1 cellular context compared by ENCODE assay signal in genomic region chr15:45634442-45635190, GRCh38.
TF ChIP-seq lines count a peak whose summit lies in the region.

Gene SQOR (plus strand): TSS chr15:45635029. CDS start chr15:45658924, 23,895 bp downstream.

TF ChIP-seq in HEK293, 187 proteins besides CTCF, POLR2A, EP300 and RAD21 (continued from another document and continues in another):
- TF ChIP-seq ZNF148 (tag by site-specific recombination; IDR thresholded peaks at IDR 0.05; ENCODE audit: borderline replicate concordance) (no peak), ZNF433 (tag by site-specific recombination; IDR thresholded peaks at IDR 0.05; ENCODE audit: low read depth) (no peak), ZNF121 (tag by site-specific recombination; IDR thresholded peaks at IDR 0.05) (no peak), ZNF2 (tag by site-specific recombination; IDR thresholded peaks at IDR 0.05) (peak; percentile 69), ZNF157 (tag by site-specific recombination; IDR thresholded peaks at IDR 0.05) (no peak), ZNF132 (tag by site-specific recombination; IDR thresholded peaks at IDR 0.05; ENCODE audit: borderline replicate concordance) (no peak), ZNF202 (tag by site-specific recombination; IDR thresholded peaks at IDR 0.05; ENCODE audit: borderline replicate concordance) (no peak), GFI1B (tag by site-specific recombination; IDR thresholded peaks at IDR 0.05) (no peak), ZNF785 (tag by site-specific recombination; IDR thresholded peaks at IDR 0.05) (no peak), ZBTB17 (tag by site-specific recombination; IDR thresholded peaks at IDR 0.05) (no peak; the same call in none of the 2 replicates), ZNF274 (IDR thresholded peaks at IDR 0.05; ENCODE audit: low read length) (no peak), ZNF274 (tag by site-specific recombination; IDR thresholded peaks at IDR 0.05; ENCODE audit: borderline replicate concordance) (no peak), ZNF223 (tag by site-specific recombination; IDR thresholded peaks at IDR 0.05) (no peak), KLF1 (tag by site-specific recombination; IDR thresholded peaks at IDR 0.05) (peak; percentile 58), ZNF76 (tag by site-specific recombination; IDR thresholded peaks at IDR 0.05; ENCODE audit: borderline replicate concordance, low read depth) (peak; percentile 62; the same call in 1 of the 2 replicates), ZNF529 (tag by site-specific recombination; IDR thresholded peaks at IDR 0.05; ENCODE audit: insufficient replicate concordance) (no peak), ZNF155 (tag by site-specific recombination; IDR thresholded peaks at IDR 0.05) (no peak), ZNF521 (tag by site-specific recombination; IDR thresholded peaks at IDR 0.05) (no peak), ZNF23 (tag by site-specific recombination; IDR thresholded peaks at IDR 0.05; ENCODE audit: borderline replicate concordance) (no peak), PRDM10 (tag by site-specific recombination; IDR thresholded peaks at IDR 0.05) (no peak), ZNF639 (tag by site-specific recombination; IDR thresholded peaks at IDR 0.05) (no peak), SCRT2 (tag by site-specific recombination; IDR thresholded peaks at IDR 0.05) (no peak), ZNF561 (tag by site-specific recombination; IDR thresholded peaks at IDR 0.05; ENCODE audit: borderline replicate concordance) (0 out of 2 replicates have a peak, but pooled peaks have one; percentile 49), ZNF530 (tag by site-specific recombination; IDR thresholded peaks at IDR 0.05; ENCODE audit: low read depth) (no peak), ZNF280D (tag by site-specific recombination; IDR thresholded peaks at IDR 0.05) (no peak)
- TF ChIP-seq, protein P1, sequence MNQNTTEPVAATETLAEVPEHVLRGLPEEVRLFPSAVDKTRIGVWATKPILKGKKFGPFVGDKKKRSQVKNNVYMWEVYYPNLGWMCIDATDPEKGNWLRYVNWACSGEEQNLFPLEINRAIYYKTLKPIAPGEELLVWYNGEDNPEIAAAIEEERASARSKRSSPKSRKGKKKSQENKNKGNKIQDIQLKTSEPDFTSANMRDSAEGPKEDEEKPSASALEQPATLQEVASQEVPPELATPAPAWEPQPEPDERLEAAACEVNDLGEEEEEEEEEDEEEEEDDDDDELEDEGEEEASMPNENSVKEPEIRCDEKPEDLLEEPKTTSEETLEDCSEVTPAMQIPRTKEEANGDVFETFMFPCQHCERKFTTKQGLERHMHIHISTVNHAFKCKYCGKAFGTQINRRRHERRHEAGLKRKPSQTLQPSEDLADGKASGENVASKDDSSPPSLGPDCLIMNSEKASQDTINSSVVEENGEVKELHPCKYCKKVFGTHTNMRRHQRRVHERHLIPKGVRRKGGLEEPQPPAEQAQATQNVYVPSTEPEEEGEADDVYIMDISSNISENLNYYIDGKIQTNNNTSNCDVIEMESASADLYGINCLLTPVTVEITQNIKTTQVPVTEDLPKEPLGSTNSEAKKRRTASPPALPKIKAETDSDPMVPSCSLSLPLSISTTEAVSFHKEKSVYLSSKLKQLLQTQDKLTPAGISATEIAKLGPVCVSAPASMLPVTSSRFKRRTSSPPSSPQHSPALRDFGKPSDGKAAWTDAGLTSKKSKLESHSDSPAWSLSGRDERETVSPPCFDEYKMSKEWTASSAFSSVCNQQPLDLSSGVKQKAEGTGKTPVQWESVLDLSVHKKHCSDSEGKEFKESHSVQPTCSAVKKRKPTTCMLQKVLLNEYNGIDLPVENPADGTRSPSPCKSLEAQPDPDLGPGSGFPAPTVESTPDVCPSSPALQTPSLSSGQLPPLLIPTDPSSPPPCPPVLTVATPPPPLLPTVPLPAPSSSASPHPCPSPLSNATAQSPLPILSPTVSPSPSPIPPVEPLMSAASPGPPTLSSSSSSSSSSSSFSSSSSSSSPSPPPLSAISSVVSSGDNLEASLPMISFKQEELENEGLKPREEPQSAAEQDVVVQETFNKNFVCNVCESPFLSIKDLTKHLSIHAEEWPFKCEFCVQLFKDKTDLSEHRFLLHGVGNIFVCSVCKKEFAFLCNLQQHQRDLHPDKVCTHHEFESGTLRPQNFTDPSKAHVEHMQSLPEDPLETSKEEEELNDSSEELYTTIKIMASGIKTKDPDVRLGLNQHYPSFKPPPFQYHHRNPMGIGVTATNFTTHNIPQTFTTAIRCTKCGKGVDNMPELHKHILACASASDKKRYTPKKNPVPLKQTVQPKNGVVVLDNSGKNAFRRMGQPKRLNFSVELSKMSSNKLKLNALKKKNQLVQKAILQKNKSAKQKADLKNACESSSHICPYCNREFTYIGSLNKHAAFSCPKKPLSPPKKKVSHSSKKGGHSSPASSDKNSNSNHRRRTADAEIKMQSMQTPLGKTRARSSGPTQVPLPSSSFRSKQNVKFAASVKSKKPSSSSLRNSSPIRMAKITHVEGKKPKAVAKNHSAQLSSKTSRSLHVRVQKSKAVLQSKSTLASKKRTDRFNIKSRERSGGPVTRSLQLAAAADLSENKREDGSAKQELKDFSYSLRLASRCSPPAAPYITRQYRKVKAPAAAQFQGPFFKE (tag by site-specific recombination; IDR thresholded peaks at IDR 0.05; ENCODE audit: borderline replicate concordance) = no peak
- TF ChIP-seq, protein P2, sequence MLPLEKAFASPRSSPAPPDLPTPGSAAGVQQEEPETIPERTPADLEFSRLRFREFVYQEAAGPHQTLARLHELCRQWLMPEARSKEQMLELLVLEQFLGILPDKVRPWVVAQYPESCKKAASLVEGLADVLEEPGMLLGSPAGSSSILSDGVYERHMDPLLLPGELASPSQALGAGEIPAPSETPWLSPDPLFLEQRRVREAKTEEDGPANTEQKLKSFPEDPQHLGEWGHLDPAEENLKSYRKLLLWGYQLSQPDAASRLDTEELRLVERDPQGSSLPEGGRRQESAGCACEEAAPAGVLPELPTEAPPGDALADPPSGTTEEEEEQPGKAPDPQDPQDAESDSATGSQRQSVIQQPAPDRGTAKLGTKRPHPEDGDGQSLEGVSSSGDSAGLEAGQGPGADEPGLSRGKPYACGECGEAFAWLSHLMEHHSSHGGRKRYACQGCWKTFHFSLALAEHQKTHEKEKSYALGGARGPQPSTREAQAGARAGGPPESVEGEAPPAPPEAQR (tag by site-specific recombination; IDR thresholded peaks at IDR 0.05) = no peak
- TF ChIP-seq, protein P3, sequence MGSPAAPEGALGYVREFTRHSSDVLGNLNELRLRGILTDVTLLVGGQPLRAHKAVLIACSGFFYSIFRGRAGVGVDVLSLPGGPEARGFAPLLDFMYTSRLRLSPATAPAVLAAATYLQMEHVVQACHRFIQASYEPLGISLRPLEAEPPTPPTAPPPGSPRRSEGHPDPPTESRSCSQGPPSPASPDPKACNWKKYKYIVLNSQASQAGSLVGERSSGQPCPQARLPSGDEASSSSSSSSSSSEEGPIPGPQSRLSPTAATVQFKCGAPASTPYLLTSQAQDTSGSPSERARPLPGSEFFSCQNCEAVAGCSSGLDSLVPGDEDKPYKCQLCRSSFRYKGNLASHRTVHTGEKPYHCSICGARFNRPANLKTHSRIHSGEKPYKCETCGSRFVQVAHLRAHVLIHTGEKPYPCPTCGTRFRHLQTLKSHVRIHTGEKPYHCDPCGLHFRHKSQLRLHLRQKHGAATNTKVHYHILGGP (tag by site-specific recombination; IDR thresholded peaks at IDR 0.05) = no peak
- TF ChIP-seq, protein P4, sequence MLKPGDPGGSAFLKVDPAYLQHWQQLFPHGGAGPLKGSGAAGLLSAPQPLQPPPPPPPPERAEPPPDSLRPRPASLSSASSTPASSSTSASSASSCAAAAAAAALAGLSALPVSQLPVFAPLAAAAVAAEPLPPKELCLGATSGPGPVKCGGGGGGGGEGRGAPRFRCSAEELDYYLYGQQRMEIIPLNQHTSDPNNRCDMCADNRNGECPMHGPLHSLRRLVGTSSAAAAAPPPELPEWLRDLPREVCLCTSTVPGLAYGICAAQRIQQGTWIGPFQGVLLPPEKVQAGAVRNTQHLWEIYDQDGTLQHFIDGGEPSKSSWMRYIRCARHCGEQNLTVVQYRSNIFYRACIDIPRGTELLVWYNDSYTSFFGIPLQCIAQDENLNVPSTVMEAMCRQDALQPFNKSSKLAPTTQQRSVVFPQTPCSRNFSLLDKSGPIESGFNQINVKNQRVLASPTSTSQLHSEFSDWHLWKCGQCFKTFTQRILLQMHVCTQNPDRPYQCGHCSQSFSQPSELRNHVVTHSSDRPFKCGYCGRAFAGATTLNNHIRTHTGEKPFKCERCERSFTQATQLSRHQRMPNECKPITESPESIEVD (tag by site-specific recombination; IDR thresholded peaks at IDR 0.05) = no peak
- TF ChIP-seq, protein P5, sequence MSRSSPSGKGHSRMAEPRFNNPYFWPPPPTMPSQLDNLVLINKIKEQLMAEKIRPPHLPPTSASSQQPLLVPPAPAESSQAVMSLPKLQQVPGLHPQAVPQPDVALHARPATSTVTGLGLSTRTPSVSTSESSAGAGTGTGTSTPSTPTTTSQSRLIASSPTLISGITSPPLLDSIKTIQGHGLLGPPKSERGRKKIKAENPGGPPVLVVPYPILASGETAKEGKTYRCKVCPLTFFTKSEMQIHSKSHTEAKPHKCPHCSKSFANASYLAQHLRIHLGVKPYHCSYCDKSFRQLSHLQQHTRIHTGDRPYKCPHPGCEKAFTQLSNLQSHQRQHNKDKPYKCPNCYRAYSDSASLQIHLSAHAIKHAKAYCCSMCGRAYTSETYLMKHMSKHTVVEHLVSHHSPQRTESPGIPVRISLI (tag by site-specific recombination; IDR thresholded peaks at IDR 0.05) = no peak
